ENCODE assay signal across 14 cellular contexts in the genomic region with DNA sequence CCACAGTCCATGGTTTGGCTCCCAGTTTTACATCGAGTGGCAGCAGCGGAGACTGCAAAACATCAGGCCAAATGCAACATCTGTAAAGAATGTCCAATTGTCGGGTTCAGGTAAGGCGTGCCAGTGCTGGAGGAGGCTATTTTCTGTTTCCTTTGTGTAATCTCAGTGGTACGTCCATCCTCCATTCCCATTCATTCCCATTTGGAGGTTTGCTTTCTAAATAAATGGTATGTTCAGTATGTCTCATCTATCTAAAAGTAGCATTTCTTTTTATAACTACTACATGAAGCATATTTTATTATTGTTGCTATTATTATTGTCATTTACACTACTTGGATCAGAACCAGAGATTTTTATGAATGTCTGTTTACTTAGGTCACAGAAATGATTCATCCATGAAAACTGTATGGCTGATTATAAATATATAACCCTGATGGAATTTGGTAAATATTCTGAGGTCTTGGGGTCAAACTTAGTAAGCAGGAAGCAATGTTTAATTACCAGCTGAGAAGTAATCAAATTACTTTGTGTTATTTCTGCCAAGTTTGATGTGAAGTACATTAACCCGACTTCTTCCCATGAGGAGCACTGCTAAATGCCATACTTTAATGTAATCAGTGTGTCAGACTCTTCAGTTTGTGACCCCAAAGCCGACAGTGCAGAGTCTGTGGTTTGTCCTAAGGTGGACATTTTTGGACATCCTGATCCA.
DNase-seq lines count a peak whose midpoint lies in the region; ATAC-seq, FAIRE-seq and TF ChIP-seq lines count a peak whose summit lies in the region.
"Had no signal": no experiment of that assay in that cellular context is flagged by ENCODE, and none has a peak within 500 bp of the region (broad histone marks: within the 10 kb centered on the region; RNA-seq: fewer than 3 reads in every experiment).

No MANE protein-coding gene starts in this region.

- no peak for ATAC-seq in activated CD4-positive, CD25-positive, alpha-beta regulatory T cell treated with anti-CD3 and anti-CD28 coated beads, Interleukin-2, amount 50 U/mL, for 24 hours
- ATAC-seq in esophagus mucosa: no peak
- ATAC-seq: stimulated activated naive B cell treated with anti-CD40 and anti-IgM and Interleukin-4, amounts not matched to agents 10 μg/mL and 1 μg/mL and 100 μg/mL, for 72 hours had no signal

- peak; percentile 77 for FAIRE-seq in HTR-8/SVneo (lab: Jason Lieb, UNC)

- TF ChIP-seq CTCF in AG09319 (IDR thresholded peaks at IDR 0.05; ENCODE audit: low read depth, low read length): no peak

- DNase-seq in AG09319 (ENCODE audit: extremely low read depth, low read depth): peak; percentile 25
- peak; percentile 23 for DNase-seq in HTR-8/SVneo (ENCODE audit: insufficient read length, low spot score)
- DNase-seq in astrocyte of the hippocampus (ENCODE audit: low read depth, low spot score): peak; percentile 22
- peak; percentile 81 for DNase-seq in iris pigment epithelial cell (ENCODE audit: low read depth)
- DNase-seq in stimulated activated naive CD4-positive, alpha-beta T cell (lab: John Stamatoyannopoulos, UW): no peak
- DNase-seq in NCI-H524 (lab: John Stamatoyannopoulos, UW): no peak
- DNase-seq: activated T-cell treated with anti-CD3 and anti-CD28 coated beads, Interleukin-2, amount 50 U/mL, for 24 hours; aorta; CD4-positive, CD25-positive, alpha-beta regulatory T cell; NCI-H146; stimulated activated CD4-positive, alpha-beta T cell treated with anti-CD3 and anti-CD28 coated beads, Interleukin-2, amount 100 ng/mL, for 48 hours; stimulated activated naive B cell treated with anti-CD40 and anti-IgM and Interleukin-4, amounts not matched to agents 10 μg/mL and 1 μg/mL and 100 μg/mL, for 72 hours had no signal

Comparison
In these comparisons a context has a peak if more than half of its experiments do, and no peak if none do; other contexts are left out.
1. DNase-seq: peak in AG09319 (single experiment), HTR-8/SVneo (single experiment), astrocyte of the hippocampus (single experiment) and iris pigment epithelial cell (single experiment); none in stimulated activated naive CD4-positive, alpha-beta T cell (0 of 6) and NCI-H524 (0 of 2).